Comparison of ENCODE assay signal across 1 cellular context in genomic region chr4:184096561-184097239, GRCh38.
TF ChIP-seq lines count a peak whose summit lies in the region.

No MANE protein-coding gene starts in this region.

TF ChIP-seq in GM23338, 12 proteins besides CTCF, POLR2A, EP300 and RAD21 (continued from another document):
- TF ChIP-seq ZNF462 (CRISPR knock-in tag; IDR thresholded peaks at IDR 0.05) = no peak
